9 cellular contexts compared by ENCODE assay signal in the genomic region with DNA sequence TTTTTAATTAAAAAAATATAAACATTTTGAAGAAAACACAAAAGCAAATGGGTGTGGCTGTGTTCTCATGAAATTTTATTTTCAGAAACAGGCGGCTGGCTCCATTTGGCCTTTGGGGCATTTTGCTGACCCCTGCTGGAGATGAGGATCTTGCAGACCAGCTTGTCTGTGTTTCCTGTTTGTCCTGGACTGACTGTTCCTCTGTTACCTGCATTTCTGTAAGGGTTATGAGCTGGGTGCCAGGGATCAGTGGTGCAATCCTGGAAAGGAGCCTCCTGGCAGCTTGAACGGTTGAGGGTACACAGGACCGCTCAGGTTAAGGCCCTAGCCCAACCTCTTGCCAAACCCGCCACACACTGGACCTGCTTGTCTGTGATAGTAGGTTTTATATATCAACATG. TPM values are rescaled to one million over a fixed set of nuclear protein-coding genes. Genes with fewer than 3 reads are reported as not detected.
DNase-seq lines count a peak whose midpoint lies in the region; ATAC-seq and TF ChIP-seq lines count a peak whose summit lies in the region.
"Had no signal": no experiment of that assay in that cellular context is flagged by ENCODE, and none has a peak within 500 bp of the region (broad histone marks: within the 10 kb centered on the region; RNA-seq: fewer than 3 reads in every experiment).

No MANE protein-coding gene starts in this region.

- 33% methylated on average over 4 of the region's 4 CpGs for WGBS in right lobe of liver (ENCODE audit: insufficient coverage, low coverage, low lambda C conversion rate, missing lambda C conversion rate)

- no peak for TF ChIP-seq POLR2A in right lobe of liver (IDR thresholded peaks at IDR 0.05)

- ATAC-seq in right lobe of liver, result peak; percentile 88 to 94 (median 92)
- no peak for ATAC-seq in GM18858 (IDR thresholded peaks at IDR 0.05; ENCODE audit: unreplicated experiment)
- ATAC-seq in HG03432 (IDR thresholded peaks at IDR 0.05; ENCODE audit: unreplicated experiment), result no peak

- H3K36me3 ChIP-seq in right lobe of liver, result no peaks in the 10 kb centered on the region
- H3K36me3 ChIP-seq: transverse colon had no signal

- peaks cover 0 to 9% (median 0%) of the 10 kb centered on the region in 4 donors for H3K4me1 ChIP-seq in right lobe of liver

- no peaks in the 10 kb centered on the region for H3K9me3 ChIP-seq in right lobe of liver
- H3K9me3 ChIP-seq: transverse colon had no signal

- H3K27ac ChIP-seq in VCaP (peak overlapping the region; percentile 30; the same call in 1 of the 2 replicates), right lobe of liver (no peak overlapping the region)
- H3K27ac ChIP-seq: transverse colon had no signal

- intact Hi-C loops in right lobe of liver (cut with DNase I), result loop anchor here in 1 of 2 donors (10.0 kb wide), 1 partner anchor 104 kb away; the partner anchor contains the start of gene GALP

- H3K27me3 ChIP-seq in right lobe of liver, result no peaks in the 10 kb centered on the region

- peak; percentile 54 for DNase-seq in DMS 273 (lab: John Stamatoyannopoulos, UW; ENCODE audit: unreplicated experiment)
- no peak for DNase-seq in DMS 273 treated with DMSO at 0.1 percent for 48 hours (lab: John Stamatoyannopoulos, UW)
- peak; percentile 4 to 7 for DNase-seq in Kasumi-1 (lab: John Stamatoyannopoulos, UW)
- DNase-seq in right lobe of liver, result peak; percentile 77 to 96 (median 91)
- DNase-seq in GF-D8 (lab: John Stamatoyannopoulos, UW), result no peak
- DNase-seq: transverse colon had no signal

- no peak overlapping the region for H3K4me3 ChIP-seq in right lobe of liver
- H3K4me3 ChIP-seq: transverse colon had no signal

- TF ChIP-seq CTCF in VCaP (conservative IDR thresholded peaks at IDR 0.05) (peak; percentile 78), right lobe of liver (IDR thresholded peaks at IDR 0.05) (peak; percentile 28 to 66 (median 50))

RNA-seq across cellular contexts. Expression of gene ZNF787, which starts 49.9 kb away (rescaled TPM):
- 10 to 100 TPM; 15.8 to 26.0 (median 22.5) TPM for total RNA-seq in right lobe of liver

Comparison
In these comparisons a context has a peak if more than half of its experiments do, and no peak if none do; other contexts are left out.
1. DNase-seq: peak in DMS 273 (single experiment), Kasumi-1 (2 of 2) and right lobe of liver (3 of 3); none in DMS 273 treated with DMSO at 0.1 percent for 48 hours (single experiment) and GF-D8 (single experiment).
2. ATAC-seq: peak in right lobe of liver (4 of 4); none in GM18858 (single experiment) and HG03432 (single experiment).